1 cellular context compared by ENCODE assay signal in the genomic region with DNA sequence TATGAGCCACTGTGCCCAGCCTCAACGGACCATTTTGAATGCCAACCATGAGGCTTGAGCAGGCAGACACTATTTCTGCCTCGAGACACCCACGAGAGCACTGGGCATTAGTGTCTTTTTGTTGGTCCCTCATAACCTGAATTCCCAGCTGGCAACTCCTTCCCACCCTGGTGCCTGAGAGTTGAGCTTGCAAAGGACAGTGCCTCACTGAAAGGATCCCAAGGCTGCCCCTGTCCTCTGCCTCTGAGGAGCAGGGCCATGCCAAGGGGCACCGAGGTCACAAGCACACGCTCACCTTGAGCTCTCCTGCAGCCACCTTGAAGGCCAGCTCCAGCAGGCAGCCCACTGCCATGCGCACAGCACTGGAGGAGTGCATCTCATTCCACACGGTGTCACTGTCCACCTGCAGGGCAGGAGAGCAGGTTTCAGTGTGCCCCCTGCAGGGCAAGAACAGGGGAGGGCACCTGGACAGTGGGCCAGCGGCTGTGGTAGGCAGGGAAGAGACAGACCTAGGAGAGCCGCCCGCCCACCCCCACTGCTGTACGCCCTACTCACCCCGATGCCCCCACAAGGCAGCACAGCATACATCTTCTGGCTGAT.
TF ChIP-seq lines count a peak whose summit lies in the region.

No MANE protein-coding gene starts in this region.

TF ChIP-seq in HepG2, 621 proteins besides CTCF, POLR2A, EP300 and RAD21 (continued from another document and continues in another):
- TF ChIP-seq HMGXB3 (CRISPR knock-in tag; IDR thresholded peaks at IDR 0.05; ENCODE audit: borderline replicate concordance) (no peak), SSRP1 (CRISPR knock-in tag; IDR thresholded peaks at IDR 0.05) (no peak), ZNF580 (CRISPR knock-in tag; IDR thresholded peaks at IDR 0.05; ENCODE audit: borderline replicate concordance, low read depth) (peak; percentile 57; the same call in 1 of the 2 replicates), GFI1 (CRISPR knock-in tag; IDR thresholded peaks at IDR 0.05; ENCODE audit: borderline replicate concordance) (no peak), KAT2B (IDR thresholded peaks at IDR 0.05; ENCODE audit: borderline replicate concordance, low read depth, low read length) (no peak), MTERF4 (CRISPR knock-in tag; IDR thresholded peaks at IDR 0.05) (no peak), ZNF841 (CRISPR knock-in tag; IDR thresholded peaks at IDR 0.05; ENCODE audit: borderline replicate concordance) (no peak), SUZ12 (IDR thresholded peaks at IDR 0.05; ENCODE audit: low read depth, low read length) (no peak), DMAP1 (CRISPR knock-in tag; IDR thresholded peaks at IDR 0.05) (no peak), ZNF720 (CRISPR knock-in tag; IDR thresholded peaks at IDR 0.05) (no peak), IKZF4 (CRISPR knock-in tag; IDR thresholded peaks at IDR 0.05; ENCODE audit: borderline replicate concordance, low read depth, not compliant biosample characterization) (no peak), ZNF431 (CRISPR knock-in tag; IDR thresholded peaks at IDR 0.05; ENCODE audit: borderline replicate concordance, low read depth) (no peak), ARHGAP35 (CRISPR knock-in tag; IDR thresholded peaks at IDR 0.05; ENCODE audit: borderline replicate concordance) (no peak), ZNF468 (CRISPR knock-in tag; IDR thresholded peaks at IDR 0.05) (no peak), ARID2 (CRISPR knock-in tag; IDR thresholded peaks at IDR 0.05; ENCODE audit: borderline replicate concordance) (no peak), TOE1 (CRISPR knock-in tag; IDR thresholded peaks at IDR 0.05) (no peak), GATA4 (IDR thresholded peaks at IDR 0.05; ENCODE audit: borderline replicate concordance, low read depth) (no peak), ZBTB7B (CRISPR knock-in tag; IDR thresholded peaks at IDR 0.05) (peak; percentile 68; the same call in 1 of the 2 replicates), NFE2L2 (IDR thresholded peaks at IDR 0.05; ENCODE audit: low read length) (no peak), BRCA1 (CRISPR knock-in tag; IDR thresholded peaks at IDR 0.05) (no peak), POLR2AphosphoS5 (IDR thresholded peaks at IDR 0.05; ENCODE audit: low read depth, low read length) (no peak), PCBP2 (optimal IDR thresholded peaks at IDR 0.05; ENCODE audit: low read depth, low read length, poor library complexity, severe bottlenecking) (no peak), ZNF274 (CRISPR knock-in tag; IDR thresholded peaks at IDR 0.05) (no peak; the same call in 1 of the 2 replicates), TEAD3 (CRISPR knock-in tag; optimal IDR thresholded peaks at IDR 0.05; ENCODE audit: borderline replicate concordance) (peak; percentile 69), ZNF264 (CRISPR knock-in tag; IDR thresholded peaks at IDR 0.05) (no peak), REL (CRISPR knock-in tag; conservative IDR thresholded peaks at IDR 0.05) (no peak; the same call in 1 of the 2 replicates)
- TF ChIP-seq, protein P1, sequence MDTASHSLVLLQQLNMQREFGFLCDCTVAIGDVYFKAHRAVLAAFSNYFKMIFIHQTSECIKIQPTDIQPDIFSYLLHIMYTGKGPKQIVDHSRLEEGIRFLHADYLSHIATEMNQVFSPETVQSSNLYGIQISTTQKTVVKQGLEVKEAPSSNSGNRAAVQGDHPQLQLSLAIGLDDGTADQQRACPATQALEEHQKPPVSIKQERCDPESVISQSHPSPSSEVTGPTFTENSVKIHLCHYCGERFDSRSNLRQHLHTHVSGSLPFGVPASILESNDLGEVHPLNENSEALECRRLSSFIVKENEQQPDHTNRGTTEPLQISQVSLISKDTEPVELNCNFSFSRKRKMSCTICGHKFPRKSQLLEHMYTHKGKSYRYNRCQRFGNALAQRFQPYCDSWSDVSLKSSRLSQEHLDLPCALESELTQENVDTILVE (CRISPR knock-in tag; IDR thresholded peaks at IDR 0.05) = peak; percentile 61; the same call in 1 of the 2 replicates
- TF ChIP-seq, protein P2, sequence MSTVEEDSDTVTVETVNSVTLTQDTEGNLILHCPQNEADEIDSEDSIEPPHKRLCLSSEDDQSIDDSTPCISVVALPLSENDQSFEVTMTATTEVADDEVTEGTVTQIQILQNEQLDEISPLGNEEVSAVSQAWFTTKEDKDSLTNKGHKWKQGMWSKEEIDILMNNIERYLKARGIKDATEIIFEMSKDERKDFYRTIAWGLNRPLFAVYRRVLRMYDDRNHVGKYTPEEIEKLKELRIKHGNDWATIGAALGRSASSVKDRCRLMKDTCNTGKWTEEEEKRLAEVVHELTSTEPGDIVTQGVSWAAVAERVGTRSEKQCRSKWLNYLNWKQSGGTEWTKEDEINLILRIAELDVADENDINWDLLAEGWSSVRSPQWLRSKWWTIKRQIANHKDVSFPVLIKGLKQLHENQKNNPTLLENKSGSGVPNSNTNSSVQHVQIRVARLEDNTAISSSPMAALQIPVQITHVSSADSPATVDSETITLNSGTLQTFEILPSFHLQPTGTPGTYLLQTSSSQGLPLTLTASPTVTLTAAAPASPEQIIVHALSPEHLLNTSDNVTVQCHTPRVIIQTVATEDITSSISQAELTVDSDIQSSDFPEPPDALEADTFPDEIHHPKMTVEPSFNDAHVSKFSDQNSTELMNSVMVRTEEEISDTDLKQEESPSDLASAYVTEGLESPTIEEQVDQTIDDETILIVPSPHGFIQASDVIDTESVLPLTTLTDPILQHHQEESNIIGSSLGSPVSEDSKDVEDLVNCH (CRISPR knock-in tag; IDR thresholded peaks at IDR 0.05) = no peak
- TF ChIP-seq, protein P3, sequence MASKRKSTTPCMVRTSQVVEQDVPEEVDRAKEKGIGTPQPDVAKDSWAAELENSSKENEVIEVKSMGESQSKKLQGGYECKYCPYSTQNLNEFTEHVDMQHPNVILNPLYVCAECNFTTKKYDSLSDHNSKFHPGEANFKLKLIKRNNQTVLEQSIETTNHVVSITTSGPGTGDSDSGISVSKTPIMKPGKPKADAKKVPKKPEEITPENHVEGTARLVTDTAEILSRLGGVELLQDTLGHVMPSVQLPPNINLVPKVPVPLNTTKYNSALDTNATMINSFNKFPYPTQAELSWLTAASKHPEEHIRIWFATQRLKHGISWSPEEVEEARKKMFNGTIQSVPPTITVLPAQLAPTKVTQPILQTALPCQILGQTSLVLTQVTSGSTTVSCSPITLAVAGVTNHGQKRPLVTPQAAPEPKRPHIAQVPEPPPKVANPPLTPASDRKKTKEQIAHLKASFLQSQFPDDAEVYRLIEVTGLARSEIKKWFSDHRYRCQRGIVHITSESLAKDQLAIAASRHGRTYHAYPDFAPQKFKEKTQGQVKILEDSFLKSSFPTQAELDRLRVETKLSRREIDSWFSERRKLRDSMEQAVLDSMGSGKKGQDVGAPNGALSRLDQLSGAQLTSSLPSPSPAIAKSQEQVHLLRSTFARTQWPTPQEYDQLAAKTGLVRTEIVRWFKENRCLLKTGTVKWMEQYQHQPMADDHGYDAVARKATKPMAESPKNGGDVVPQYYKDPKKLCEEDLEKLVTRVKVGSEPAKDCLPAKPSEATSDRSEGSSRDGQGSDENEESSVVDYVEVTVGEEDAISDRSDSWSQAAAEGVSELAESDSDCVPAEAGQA (IDR thresholded peaks at IDR 0.05; ENCODE audit: low read depth) = no peak
- TF ChIP-seq, protein P3 (CRISPR knock-in tag; IDR thresholded peaks at IDR 0.05; ENCODE audit: borderline replicate concordance) = no peak
- TF ChIP-seq, protein P4, sequence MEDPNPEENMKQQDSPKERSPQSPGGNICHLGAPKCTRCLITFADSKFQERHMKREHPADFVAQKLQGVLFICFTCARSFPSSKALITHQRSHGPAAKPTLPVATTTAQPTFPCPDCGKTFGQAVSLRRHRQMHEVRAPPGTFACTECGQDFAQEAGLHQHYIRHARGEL (CRISPR knock-in tag; IDR thresholded peaks at IDR 0.05) = no peak
- TF ChIP-seq, protein P5, sequence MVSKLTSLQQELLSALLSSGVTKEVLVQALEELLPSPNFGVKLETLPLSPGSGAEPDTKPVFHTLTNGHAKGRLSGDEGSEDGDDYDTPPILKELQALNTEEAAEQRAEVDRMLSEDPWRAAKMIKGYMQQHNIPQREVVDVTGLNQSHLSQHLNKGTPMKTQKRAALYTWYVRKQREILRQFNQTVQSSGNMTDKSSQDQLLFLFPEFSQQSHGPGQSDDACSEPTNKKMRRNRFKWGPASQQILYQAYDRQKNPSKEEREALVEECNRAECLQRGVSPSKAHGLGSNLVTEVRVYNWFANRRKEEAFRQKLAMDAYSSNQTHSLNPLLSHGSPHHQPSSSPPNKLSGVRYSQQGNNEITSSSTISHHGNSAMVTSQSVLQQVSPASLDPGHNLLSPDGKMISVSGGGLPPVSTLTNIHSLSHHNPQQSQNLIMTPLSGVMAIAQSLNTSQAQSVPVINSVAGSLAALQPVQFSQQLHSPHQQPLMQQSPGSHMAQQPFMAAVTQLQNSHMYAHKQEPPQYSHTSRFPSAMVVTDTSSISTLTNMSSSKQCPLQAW (CRISPR knock-in tag; IDR thresholded peaks at IDR 0.05) = no peak
- TF ChIP-seq, protein P6, sequence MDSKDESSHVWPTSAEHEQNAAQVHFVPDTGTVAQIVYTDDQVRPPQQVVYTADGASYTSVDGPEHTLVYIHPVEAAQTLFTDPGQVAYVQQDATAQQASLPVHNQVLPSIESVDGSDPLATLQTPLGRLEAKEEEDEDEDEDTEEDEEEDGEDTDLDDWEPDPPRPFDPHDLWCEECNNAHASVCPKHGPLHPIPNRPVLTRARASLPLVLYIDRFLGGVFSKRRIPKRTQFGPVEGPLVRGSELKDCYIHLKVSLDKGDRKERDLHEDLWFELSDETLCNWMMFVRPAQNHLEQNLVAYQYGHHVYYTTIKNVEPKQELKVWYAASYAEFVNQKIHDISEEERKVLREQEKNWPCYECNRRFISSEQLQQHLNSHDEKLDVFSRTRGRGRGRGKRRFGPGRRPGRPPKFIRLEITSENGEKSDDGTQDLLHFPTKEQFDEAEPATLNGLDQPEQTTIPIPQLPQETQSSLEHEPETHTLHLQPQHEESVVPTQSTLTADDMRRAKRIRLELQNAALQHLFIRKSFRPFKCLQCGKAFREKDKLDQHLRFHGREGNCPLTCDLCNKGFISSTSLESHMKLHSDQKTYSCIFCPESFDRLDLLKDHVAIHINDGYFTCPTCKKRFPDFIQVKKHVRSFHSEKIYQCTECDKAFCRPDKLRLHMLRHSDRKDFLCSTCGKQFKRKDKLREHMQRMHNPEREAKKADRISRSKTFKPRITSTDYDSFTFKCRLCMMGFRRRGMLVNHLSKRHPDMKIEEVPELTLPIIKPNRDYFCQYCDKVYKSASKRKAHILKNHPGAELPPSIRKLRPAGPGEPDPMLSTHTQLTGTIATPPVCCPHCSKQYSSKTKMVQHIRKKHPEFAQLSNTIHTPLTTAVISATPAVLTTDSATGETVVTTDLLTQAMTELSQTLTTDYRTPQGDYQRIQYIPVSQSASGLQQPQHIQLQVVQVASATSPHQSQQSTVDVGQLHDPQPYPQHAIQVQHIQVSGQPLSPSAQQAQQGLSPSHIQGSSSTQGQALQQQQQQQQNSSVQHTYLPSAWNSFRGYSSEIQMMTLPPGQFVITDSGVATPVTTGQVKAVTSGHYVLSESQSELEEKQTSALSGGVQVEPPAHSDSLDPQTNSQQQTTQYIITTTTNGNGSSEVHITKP (CRISPR knock-in tag; IDR thresholded peaks at IDR 0.05; ENCODE audit: low read depth) = no peak
